23 cellular contexts compared by ENCODE assay signal in the genomic region with DNA sequence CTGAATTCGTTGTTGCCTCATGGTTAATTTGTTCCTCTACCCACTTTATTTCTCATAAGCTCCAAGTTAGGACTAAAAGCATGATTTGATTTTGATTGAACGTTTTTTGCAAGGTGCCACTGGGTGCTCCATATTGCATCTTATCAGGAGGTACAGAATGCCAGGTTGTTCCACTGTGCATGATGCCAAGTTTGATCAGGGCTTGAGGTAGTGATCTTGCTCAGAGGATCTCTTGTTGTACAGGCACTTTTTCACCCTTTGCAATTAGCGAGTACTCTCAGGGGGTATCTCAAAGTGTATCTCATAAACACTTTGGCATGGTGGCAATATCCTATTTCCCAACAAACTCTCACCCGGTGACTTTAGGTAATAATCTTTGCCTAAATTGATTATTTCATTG. TPM values are rescaled to one million over a fixed set of nuclear protein-coding genes. Genes with fewer than 3 reads are reported as not detected.
A peak's percentile ranks its signal among the peaks of the same experiment; 100 is the strongest.
DNase-seq lines count a peak whose midpoint lies in the region; ATAC-seq and TF ChIP-seq lines count a peak whose summit lies in the region.
"Had no signal": no experiment of that assay in that cellular context is flagged by ENCODE, and none has a peak within 500 bp of the region (broad histone marks: within the 10 kb centered on the region; RNA-seq: fewer than 3 reads in every experiment).

No MANE protein-coding gene starts in this region.

- no peaks in the 10 kb centered on the region for H3K79me2 ChIP-seq in osteoblast (ENCODE audit: insufficient read depth, low read length)
- H3K79me2 ChIP-seq in SK-N-SH (ENCODE audit: insufficient read depth) = no peaks in the 10 kb centered on the region

- H3K27me3 ChIP-seq in Peyer's patch (no peaks in the 10 kb centered on the region), osteoblast (ENCODE audit: insufficient read depth, low read length) (peaks cover 25% of the 10 kb centered on the region), SK-N-SH (ENCODE audit: insufficient read depth) (no peaks in the 10 kb centered on the region), testis (no peaks in the 10 kb centered on the region)
- H3K27me3 ChIP-seq: neutrophil, uterus had no signal

- no peak for DNase-seq in activated CD4-positive, alpha-beta T cell treated with anti-CD3 and anti-CD28 coated beads, Interleukin-2, amount 10 ng/mL, durations not matched to agents 7 days and 5 days
- no peak for DNase-seq in activated CD4-positive, alpha-beta T cell treated with anti-CD3 and anti-CD28 coated beads for 1 hour
- DNase-seq in Peyer's patch (no peak), osteoblast (ENCODE audit: insufficient read length, low spot score, missing footprints) (peak; percentile 25), SK-N-SH (no peak), testis (no peak)
- DNase-seq in activated naive CD8-positive, alpha-beta T cell treated with anti-CD3 and anti-CD28 coated beads, Interleukin-2, amount 10 ng/mL, durations not matched to agents 7 days and 5 days = no peak
- DNase-seq: activated B cell treated with CpG ODN at 0.5 μM for 24 hours; H9; heart left ventricle; left lung; NCI-H1417; NCI-H510A treated with DMSO at 0.1 percent for 48 hours; NK-92 treated with Interleukin-12 subunit alpha and Interleukin-12 subunit beta, amount 100 ng/mL, for 24 hours; stimulated activated CD4-positive, alpha-beta T cell treated with anti-CD3 and anti-CD28 coated beads, Interleukin-4, amount 100 ng/mL, for 4 hours; T1000; uterus had no signal

- peaks cover under 1% of the 10 kb centered on the region for H3K9me3 Mint-ChIP-seq in activated CD4-positive, alpha-beta T cell treated with anti-CD3 and anti-CD28 coated beads, Interleukin-2, amount 10 ng/mL, durations not matched to agents 7 days and 5 days
- H3K9me3 Mint-ChIP-seq in activated naive CD8-positive, alpha-beta T cell treated with anti-CD3 and anti-CD28 coated beads, Interleukin-2, amount 10 ng/mL, durations not matched to agents 7 days and 5 days = no peaks in the 10 kb centered on the region
- H3K9me3 Mint-ChIP-seq: activated B cell treated with CpG ODN at 0.5 μM for 24 hours, H9 had no signal

- H3K4me3 ChIP-seq in Peyer's patch (peak overlapping the region in 1 of 4 donors; percentile 24), osteoblast (ENCODE audit: insufficient read depth, low read length) (no peak overlapping the region), SK-N-SH (ENCODE audit: low read depth in 2 of 2, low read length in 1 of 2) (no peak overlapping the region), testis (no peak overlapping the region)
- H3K4me3 ChIP-seq: uterus had no signal

- peak overlapping the region; percentile 89 for H3K27ac Mint-ChIP-seq in activated CD4-positive, alpha-beta T cell treated with anti-CD3 and anti-CD28 coated beads, Interleukin-2, amount 10 ng/mL, durations not matched to agents 7 days and 5 days
- peak overlapping the region; percentile 96 for H3K27ac Mint-ChIP-seq in activated naive CD8-positive, alpha-beta T cell treated with anti-CD3 and anti-CD28 coated beads, Interleukin-2, amount 10 ng/mL, durations not matched to agents 7 days and 5 days
- H3K27ac Mint-ChIP-seq: activated B cell treated with CpG ODN at 0.5 μM for 24 hours, brain, H9 had no signal

- TF ChIP-seq POLR2A in Peyer's patch (IDR thresholded peaks at IDR 0.05) = no peak
- no peak for TF ChIP-seq POLR2A in testis (IDR thresholded peaks at IDR 0.05)

- H3F3A ChIP-seq in SK-N-SH (replicated peaks; ENCODE audit: insufficient read depth) = no peaks in the 10 kb centered on the region

- H3K36me3 ChIP-seq in Peyer's patch (no peaks in the 10 kb centered on the region), osteoblast (ENCODE audit: insufficient read depth, low read length) (no peaks in the 10 kb centered on the region), SK-N-SH (replicated peaks in 1 of 2; ENCODE audit: control insufficient read depth in 1 of 2, insufficient read depth in 2 of 2, low read length in 1 of 2) (no peaks in the 10 kb centered on the region), testis (ENCODE audit: low read depth, missing control alignments) (no peaks in the 10 kb centered on the region)
- H3K36me3 ChIP-seq: heart left ventricle, left lung, neutrophil, uterus had no signal

- CTCF ChIA-PET in activated CD4-positive, alpha-beta T cell treated with anti-CD3 and anti-CD28 coated beads, Interleukin-2, amount 10 ng/mL, durations not matched to agents 7 days and 5 days (lab: Charles Lee) = interaction anchor here (1.0 to 1.4 kb wide), 2 partner anchors 27 to 51 kb away, joined by 3 to 4 read pairs; no protein-coding TSS in a partner anchor
- CTCF ChIA-PET in SK-N-SH (lab: Yijun Ruan, JAX) = no interaction called here

- no peak for TF ChIP-seq CTCF in Peyer's patch (IDR thresholded peaks at IDR 0.05)
- no peak for TF ChIP-seq CTCF in osteoblast (IDR thresholded peaks at IDR 0.05; ENCODE audit: extremely low read depth, low read depth, low read length)
- TF ChIP-seq CTCF in SK-N-SH (IDR thresholded peaks at IDR 0.05) = no peak
- TF ChIP-seq CTCF in testis (IDR thresholded peaks at IDR 0.05) = no peak

- WGBS in SK-N-SH (ENCODE audit: low lambda C conversion rate) = 45% methylated on average over 3 of the region's 4 CpGs
- WGBS in testis, 2 donors = 91 to 95% methylated on average over 4 of the region's 4 CpGs

- no peak overlapping the region for H3K9ac ChIP-seq in SK-N-SH

- peaks cover 51% of the 10 kb centered on the region for H3K4me1 Mint-ChIP-seq in activated CD4-positive, alpha-beta T cell treated with anti-CD3 and anti-CD28 coated beads, Interleukin-2, amount 10 ng/mL, durations not matched to agents 7 days and 5 days
- H3K4me1 Mint-ChIP-seq in activated naive CD8-positive, alpha-beta T cell treated with anti-CD3 and anti-CD28 coated beads, Interleukin-2, amount 10 ng/mL, durations not matched to agents 7 days and 5 days = peaks cover 35% of the 10 kb centered on the region

- intact Hi-C loops in testis (cut with DNase I; ENCODE audit: low total_unique reads) = no loop called here

- H4K20me1 ChIP-seq in osteoblast (ENCODE audit: insufficient read depth, low read length) (no peaks in the 10 kb centered on the region), SK-N-SH (ENCODE audit: insufficient read depth) (no peaks in the 10 kb centered on the region)

- no peak for ATAC-seq in activated naive CD8-positive, alpha-beta T cell treated with anti-CD3 and anti-CD28 coated beads, Interleukin-2, amount 10 ng/mL, durations not matched to agents 7 days and 5 days (ENCODE audit: low read depth)
- no peak for ATAC-seq in GM21360 (IDR thresholded peaks at IDR 0.05; ENCODE audit: unreplicated experiment)
- ATAC-seq: heart left ventricle had no signal

- H3K27ac ChIP-seq in Peyer's patch (peak overlapping the region; percentile 20 to 61 (median 43)), osteoblast (ENCODE audit: low read depth, low read length) (no peak overlapping the region), SK-N-SH (ENCODE audit: low read depth in 2 of 2, low read length in 1 of 2) (no peak overlapping the region), testis (no peak overlapping the region)
- H3K27ac ChIP-seq: left lung, neutrophil had no signal

- no peak overlapping the region for H2AFZ ChIP-seq in osteoblast (ENCODE audit: low read length)
- H2AFZ ChIP-seq in SK-N-SH (ENCODE audit: low read depth) = no peak overlapping the region

- no peaks in the 10 kb centered on the region for H3K27me3 Mint-ChIP-seq in activated CD4-positive, alpha-beta T cell treated with anti-CD3 and anti-CD28 coated beads, Interleukin-2, amount 10 ng/mL, durations not matched to agents 7 days and 5 days
- H3K27me3 Mint-ChIP-seq in activated naive CD8-positive, alpha-beta T cell treated with anti-CD3 and anti-CD28 coated beads, Interleukin-2, amount 10 ng/mL, durations not matched to agents 7 days and 5 days = no peaks in the 10 kb centered on the region
- H3K27me3 Mint-ChIP-seq: activated B cell treated with CpG ODN at 0.5 μM for 24 hours had no signal

- H3K36me3 Mint-ChIP-seq in activated CD4-positive, alpha-beta T cell treated with anti-CD3 and anti-CD28 coated beads, Interleukin-2, amount 10 ng/mL, durations not matched to agents 7 days and 5 days (ENCODE audit: low read depth) = peaks cover 58% of the 10 kb centered on the region
- peaks cover 53% of the 10 kb centered on the region for H3K36me3 Mint-ChIP-seq in activated naive CD8-positive, alpha-beta T cell treated with anti-CD3 and anti-CD28 coated beads, Interleukin-2, amount 10 ng/mL, durations not matched to agents 7 days and 5 days
- H3K36me3 Mint-ChIP-seq: brain had no signal

- no peaks in the 10 kb centered on the region for H3K9me3 ChIP-seq in Peyer's patch
- H3K9me3 ChIP-seq in osteoblast (ENCODE audit: low read depth, low read length) = no peaks in the 10 kb centered on the region
- H3K9me3 ChIP-seq in SK-N-SH = no peaks in the 10 kb centered on the region
- no peaks in the 10 kb centered on the region for H3K9me3 ChIP-seq in testis
- H3K9me3 ChIP-seq: heart left ventricle, left lung, neutrophil, uterus had no signal

- POLR2A ChIA-PET in activated CD4-positive, alpha-beta T cell treated with anti-CD3 and anti-CD28 coated beads, Interleukin-2, amount 10 ng/mL, durations not matched to agents 7 days and 5 days (lab: Charles Lee) = no interaction called here
- POLR2A ChIA-PET in activated naive CD8-positive, alpha-beta T cell treated with anti-CD3 and anti-CD28 coated beads, Interleukin-2, amount 10 ng/mL, durations not matched to agents 7 days and 5 days (lab: Charles Lee) = interaction anchor here (0.9 to 17.3 kb wide), 4 partner anchors 11 to 139 kb away, joined by 3 to 543 read pairs (median 103); no protein-coding TSS in a partner anchor
- POLR2A ChIA-PET in SK-N-SH (lab: Yijun Ruan, JAX) = no interaction called here

- H3K4me2 ChIP-seq in osteoblast (ENCODE audit: insufficient read depth, low read length) = no peak overlapping the region
- H3K4me2 ChIP-seq in SK-N-SH = no peak overlapping the region

- H3K4me3 Mint-ChIP-seq in activated CD4-positive, alpha-beta T cell treated with anti-CD3 and anti-CD28 coated beads, Interleukin-2, amount 10 ng/mL, durations not matched to agents 7 days and 5 days = peak overlapping the region; percentile 99
- peak overlapping the region; percentile 99 for H3K4me3 Mint-ChIP-seq in activated naive CD8-positive, alpha-beta T cell treated with anti-CD3 and anti-CD28 coated beads, Interleukin-2, amount 10 ng/mL, durations not matched to agents 7 days and 5 days
- H3K4me3 Mint-ChIP-seq: activated B cell treated with CpG ODN at 0.5 μM for 24 hours, brain, H9 had no signal

- no peak for TF ChIP-seq EP300 in SK-N-SH (IDR thresholded peaks at IDR 0.05; ENCODE audit: borderline replicate concordance in 1 of 2, low read depth in 1 of 2, low read length in 1 of 2)

- no peak for TF ChIP-seq RAD21 in SK-N-SH (IDR thresholded peaks at IDR 0.05; ENCODE audit: low read length)

- no peaks in the 10 kb centered on the region for H3K9me2 ChIP-seq in SK-N-SH

- H3K4me1 ChIP-seq in Peyer's patch (no peaks in the 10 kb centered on the region), osteoblast (ENCODE audit: insufficient read depth, low read length) (no peaks in the 10 kb centered on the region), SK-N-SH (ENCODE audit: control insufficient read depth in 1 of 2, insufficient read depth in 2 of 2, low read depth in 1 of 2, low read length in 1 of 2) (no peaks in the 10 kb centered on the region), testis (no peaks in the 10 kb centered on the region)
- H3K4me1 ChIP-seq: left lung, uterus had no signal

RNA-seq across cellular contexts. Expression of a gene that starts 4.0 kb away (rescaled TPM):
- total RNA-seq in activated CD4-positive, alpha-beta T cell treated with anti-CD3 and anti-CD28 coated beads, Interleukin-2, amount 10 ng/mL, durations not matched to agents 7 days and 5 days = 100 to 1,000 TPM; 137 to 138 TPM
- total RNA-seq in Peyer's patch = 10 to 100 TPM in 1 of 4 donors, 1 to 10 TPM in 3; 5.8 to 92.4 (median 6.1) TPM
- total RNA-seq in activated naive CD8-positive, alpha-beta T cell treated with anti-CD3 and anti-CD28 coated beads, Interleukin-2, amount 10 ng/mL, durations not matched to agents 7 days and 5 days = 100 to 1,000 TPM; 263 to 266 TPM
- total RNA-seq in osteoblast = not detected in 2 replicates
- 0.13 and 0.15 TPM in 2 replicates for polyA plus RNA-seq in SK-N-SH (2012; rRNA removed)
- polyA plus RNA-seq in SK-N-SH (2012; cell fraction: cytosol; rRNA removed) = 0.04 and 0.18 TPM in 2 replicates
- 0.10 and 0.14 TPM in 2 replicates for polyA plus RNA-seq in SK-N-SH (2012; cell fraction: nucleus; rRNA removed)
- total RNA-seq in testis = 1 to 10 TPM; 5.3 to 6.1 TPM
- polyA plus RNA-seq in testis (ENCODE audit: insufficient read depth, low read depth, low replicate concordance) = 5.0 TPM
- total RNA-seq: H9, LHCN-M2 had no signal
- polyA plus RNA-seq: BJ had no signal

RNA-seq across cellular contexts. Expression of a gene that starts 11.3 kb away (rescaled TPM):
- total RNA-seq in activated CD4-positive, alpha-beta T cell treated with anti-CD3 and anti-CD28 coated beads, Interleukin-2, amount 10 ng/mL, durations not matched to agents 7 days and 5 days = under 1 TPM; 0.07 to 0.21 TPM
- total RNA-seq in Peyer's patch (not detected), osteoblast (not detected in 2 replicates), testis (10 to 100 TPM; 10.9 to 12.0 TPM)
- under 1 TPM; 0.11 to 0.34 TPM for total RNA-seq in activated naive CD8-positive, alpha-beta T cell treated with anti-CD3 and anti-CD28 coated beads, Interleukin-2, amount 10 ng/mL, durations not matched to agents 7 days and 5 days
- polyA plus RNA-seq in SK-N-SH (2012; rRNA removed) (not detected in 2 replicates), testis (ENCODE audit: insufficient read depth, low read depth, low replicate concordance) (21.1 TPM)
- polyA plus RNA-seq in SK-N-SH (2012; cell fraction: cytosol; rRNA removed) = not detected in 2 replicates
- polyA plus RNA-seq in SK-N-SH (2012; cell fraction: nucleus; rRNA removed) = not detected in 2 replicates
- total RNA-seq: activated B cell treated with CpG ODN at 0.5 μM for 24 hours, H9, heart left ventricle, LHCN-M2 had no signal
- polyA plus RNA-seq: BJ, heart left ventricle had no signal

RNA-seq across cellular contexts. Expression of a gene that starts 55.3 kb away (rescaled TPM):
- 1 to 10 TPM; 4.7 to 5.4 TPM for total RNA-seq in activated CD4-positive, alpha-beta T cell treated with anti-CD3 and anti-CD28 coated beads, Interleukin-2, amount 10 ng/mL, durations not matched to agents 7 days and 5 days
- total RNA-seq in Peyer's patch = not detected
- total RNA-seq in activated naive CD8-positive, alpha-beta T cell treated with anti-CD3 and anti-CD28 coated beads, Interleukin-2, amount 10 ng/mL, durations not matched to agents 7 days and 5 days = 1 to 10 TPM; 8.5 to 9.1 TPM
- not detected in 2 replicates for total RNA-seq in osteoblast
- polyA plus RNA-seq in SK-N-SH (2012; rRNA removed) = not detected in 2 replicates
- polyA plus RNA-seq in SK-N-SH (2012; cell fraction: cytosol; rRNA removed) = not detected in 2 replicates
- 0.09 TPM in 1 of 2 replicates, not detected in the other for polyA plus RNA-seq in SK-N-SH (2012; cell fraction: nucleus; rRNA removed)
- total RNA-seq in testis = under 1 TPM; 0.43 to 0.47 TPM
- not detected for polyA plus RNA-seq in testis (ENCODE audit: insufficient read depth, low read depth, low replicate concordance)
- total RNA-seq: H9, LHCN-M2, subcutaneous adipose tissue, uterus had no signal
- polyA plus RNA-seq: BJ, heart left ventricle had no signal

Comparison
In these comparisons a context has a peak if more than half of its experiments do, and no peak if none do; other contexts are left out.
1. H3K27ac ChIP-seq: peak in Peyer's patch (4 of 4); none in osteoblast (single experiment), SK-N-SH (0 of 2) and testis (0 of 2).
2. RNA of a gene that starts 11.3 kb away (total RNA-seq): 10.9 to 12.0 TPM in testis; 0.11 to 0.34 TPM in activated naive CD8-positive, alpha-beta T cell treated with anti-CD3 and anti-CD28 coated beads, Interleukin-2, amount 10 ng/mL, durations not matched to agents 7 days and 5 days, 0.07 to 0.21 TPM in activated CD4-positive, alpha-beta T cell treated with anti-CD3 and anti-CD28 coated beads, Interleukin-2, amount 10 ng/mL, durations not matched to agents 7 days and 5 days, not detected in Peyer's patch and not detected in osteoblast; every median in the first group is over 4 times any median in the second.